1 cellular context compared by ENCODE assay signal in the genomic region with DNA sequence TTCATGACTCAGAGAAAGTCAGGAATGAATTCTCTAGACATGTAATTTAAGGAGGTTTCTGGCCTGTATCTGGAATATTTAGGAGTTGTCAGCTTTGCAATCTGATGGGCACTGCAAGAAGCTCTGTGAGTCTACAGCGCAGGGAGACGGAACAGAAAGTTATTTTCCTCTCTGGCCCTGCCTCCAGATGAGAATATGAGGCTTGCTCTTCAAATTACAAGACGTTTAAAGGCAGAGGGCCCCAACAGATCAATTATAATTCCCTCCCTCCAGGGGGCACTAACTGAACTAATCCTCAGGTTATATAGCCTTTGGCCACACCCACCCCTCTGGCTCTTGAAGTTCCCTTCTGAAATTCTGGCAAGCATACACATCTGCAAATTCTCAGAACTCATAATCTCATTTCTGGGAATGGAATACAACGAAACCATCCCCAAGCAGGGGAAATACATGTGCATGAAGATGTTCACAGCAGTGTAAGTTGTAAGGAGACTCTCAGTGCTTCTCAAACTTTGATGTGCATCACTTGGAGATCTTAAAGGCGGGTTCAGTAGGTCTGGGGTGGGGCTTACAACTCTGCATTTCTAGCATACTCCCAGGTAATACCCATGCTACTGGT.
TF ChIP-seq lines count a peak whose summit lies in the region.

No MANE protein-coding gene starts in this region.

TF ChIP-seq in SK-N-SH, 30 proteins besides CTCF, POLR2A, EP300 and RAD21 (continued from another document):
- TF ChIP-seq, protein P1, sequence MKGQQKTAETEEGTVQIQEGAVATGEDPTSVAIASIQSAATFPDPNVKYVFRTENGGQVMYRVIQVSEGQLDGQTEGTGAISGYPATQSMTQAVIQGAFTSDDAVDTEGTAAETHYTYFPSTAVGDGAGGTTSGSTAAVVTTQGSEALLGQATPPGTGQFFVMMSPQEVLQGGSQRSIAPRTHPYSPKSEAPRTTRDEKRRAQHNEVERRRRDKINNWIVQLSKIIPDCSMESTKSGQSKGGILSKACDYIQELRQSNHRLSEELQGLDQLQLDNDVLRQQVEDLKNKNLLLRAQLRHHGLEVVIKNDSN (IDR thresholded peaks at IDR 0.05; ENCODE audit: borderline replicate concordance, low read depth), result no peak
- TF ChIP-seq, protein P2, sequence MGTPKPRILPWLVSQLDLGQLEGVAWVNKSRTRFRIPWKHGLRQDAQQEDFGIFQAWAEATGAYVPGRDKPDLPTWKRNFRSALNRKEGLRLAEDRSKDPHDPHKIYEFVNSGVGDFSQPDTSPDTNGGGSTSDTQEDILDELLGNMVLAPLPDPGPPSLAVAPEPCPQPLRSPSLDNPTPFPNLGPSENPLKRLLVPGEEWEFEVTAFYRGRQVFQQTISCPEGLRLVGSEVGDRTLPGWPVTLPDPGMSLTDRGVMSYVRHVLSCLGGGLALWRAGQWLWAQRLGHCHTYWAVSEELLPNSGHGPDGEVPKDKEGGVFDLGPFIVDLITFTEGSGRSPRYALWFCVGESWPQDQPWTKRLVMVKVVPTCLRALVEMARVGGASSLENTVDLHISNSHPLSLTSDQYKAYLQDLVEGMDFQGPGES (IDR thresholded peaks at IDR 0.05; ENCODE audit: low read depth, low read length), result no peak
- TF ChIP-seq, protein P3, sequence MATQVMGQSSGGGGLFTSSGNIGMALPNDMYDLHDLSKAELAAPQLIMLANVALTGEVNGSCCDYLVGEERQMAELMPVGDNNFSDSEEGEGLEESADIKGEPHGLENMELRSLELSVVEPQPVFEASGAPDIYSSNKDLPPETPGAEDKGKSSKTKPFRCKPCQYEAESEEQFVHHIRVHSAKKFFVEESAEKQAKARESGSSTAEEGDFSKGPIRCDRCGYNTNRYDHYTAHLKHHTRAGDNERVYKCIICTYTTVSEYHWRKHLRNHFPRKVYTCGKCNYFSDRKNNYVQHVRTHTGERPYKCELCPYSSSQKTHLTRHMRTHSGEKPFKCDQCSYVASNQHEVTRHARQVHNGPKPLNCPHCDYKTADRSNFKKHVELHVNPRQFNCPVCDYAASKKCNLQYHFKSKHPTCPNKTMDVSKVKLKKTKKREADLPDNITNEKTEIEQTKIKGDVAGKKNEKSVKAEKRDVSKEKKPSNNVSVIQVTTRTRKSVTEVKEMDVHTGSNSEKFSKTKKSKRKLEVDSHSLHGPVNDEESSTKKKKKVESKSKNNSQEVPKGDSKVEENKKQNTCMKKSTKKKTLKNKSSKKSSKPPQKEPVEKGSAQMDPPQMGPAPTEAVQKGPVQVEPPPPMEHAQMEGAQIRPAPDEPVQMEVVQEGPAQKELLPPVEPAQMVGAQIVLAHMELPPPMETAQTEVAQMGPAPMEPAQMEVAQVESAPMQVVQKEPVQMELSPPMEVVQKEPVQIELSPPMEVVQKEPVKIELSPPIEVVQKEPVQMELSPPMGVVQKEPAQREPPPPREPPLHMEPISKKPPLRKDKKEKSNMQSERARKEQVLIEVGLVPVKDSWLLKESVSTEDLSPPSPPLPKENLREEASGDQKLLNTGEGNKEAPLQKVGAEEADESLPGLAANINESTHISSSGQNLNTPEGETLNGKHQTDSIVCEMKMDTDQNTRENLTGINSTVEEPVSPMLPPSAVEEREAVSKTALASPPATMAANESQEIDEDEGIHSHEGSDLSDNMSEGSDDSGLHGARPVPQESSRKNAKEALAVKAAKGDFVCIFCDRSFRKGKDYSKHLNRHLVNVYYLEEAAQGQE (IDR thresholded peaks at IDR 0.05; ENCODE audit: low read depth, low read length), result no peak
- TF ChIP-seq EZH2phosphoT487 (IDR thresholded peaks at IDR 0.05; ENCODE audit: borderline replicate concordance, low read depth) (no peak), GABPA (IDR thresholded peaks at IDR 0.05; ENCODE audit: low read depth) (no peak), MXI1 (IDR thresholded peaks at IDR 0.05; ENCODE audit: low read depth, low read length) (no peak)
